ENCODE assay signal across 8 cellular contexts in genomic region chr19:19385131-19385899, GRCh38. TPM values are rescaled to one million over a fixed set of nuclear protein-coding genes. Genes with fewer than 3 reads are reported as not detected.
DNase-seq lines count a peak whose midpoint lies in the region; FAIRE-seq and TF ChIP-seq lines count a peak whose summit lies in the region.

No MANE protein-coding gene starts in this region.

- DNase-seq in HAP-1 (ENCODE audit: low spot score in 2 of 2) (peak; percentile 98 to 100), MG63 (peak; percentile 100), SHP77 (lab: John Stamatoyannopoulos, UW) (peak; percentile 98 to 99), activated gamma-delta T cell (lab: John Stamatoyannopoulos, UW) (peak; percentile 98), fibroblast of the conjunctiva (ENCODE audit: low read depth) (peak; percentile 100), nephron progenitor cell (peak; percentile 100)

- H3K4me1 ChIP-seq in HAP-1: peaks cover 12% of the 10 kb centered on the region

- peaks cover 8% of the 10 kb centered on the region for H3K36me3 Mint-ChIP-seq in nephron progenitor cell (ENCODE audit: low read depth)
- H3K36me3 Mint-ChIP-seq in stimulated activated naive CD8-positive, alpha-beta T cell treated with anti-CD3 and anti-CD28 coated beads, Interleukin-15, Interleukin-2, amounts not matched to agents 100 ng/mL and 50 ng/mL, for 24 hours (ENCODE audit: low read depth): peaks cover 6% of the 10 kb centered on the region

- H3K27me3 ChIP-seq in HAP-1 (ENCODE audit: low read depth) (no peaks in the 10 kb centered on the region), MG63 (no peaks in the 10 kb centered on the region)

- peak overlapping the region; percentile 96 for H3K27ac Mint-ChIP-seq in nephron progenitor cell
- peak overlapping the region; percentile 21 for H3K27ac Mint-ChIP-seq in stimulated activated naive CD8-positive, alpha-beta T cell treated with anti-CD3 and anti-CD28 coated beads, Interleukin-15, Interleukin-2, amounts not matched to agents 100 ng/mL and 50 ng/mL, for 24 hours

- peaks cover 5% of the 10 kb centered on the region for H3K27me3 Mint-ChIP-seq in nephron progenitor cell (ENCODE audit: low read depth, poor library complexity)
- no peaks in the 10 kb centered on the region for H3K27me3 Mint-ChIP-seq in stimulated activated naive CD8-positive, alpha-beta T cell treated with anti-CD3 and anti-CD28 coated beads, Interleukin-15, Interleukin-2, amounts not matched to agents 100 ng/mL and 50 ng/mL, for 24 hours

- peaks cover 26% of the 10 kb centered on the region for H3K9me3 Mint-ChIP-seq in nephron progenitor cell
- no peaks in the 10 kb centered on the region for H3K9me3 Mint-ChIP-seq in stimulated activated naive CD8-positive, alpha-beta T cell treated with anti-CD3 and anti-CD28 coated beads, Interleukin-15, Interleukin-2, amounts not matched to agents 100 ng/mL and 50 ng/mL, for 24 hours

- H3K4me3 Mint-ChIP-seq in nephron progenitor cell: peak overlapping the region; percentile 84
- peak overlapping the region; percentile 78 for H3K4me3 Mint-ChIP-seq in stimulated activated naive CD8-positive, alpha-beta T cell treated with anti-CD3 and anti-CD28 coated beads, Interleukin-15, Interleukin-2, amounts not matched to agents 100 ng/mL and 50 ng/mL, for 24 hours

- peak overlapping the region; percentile 73 for H3K4me3 ChIP-seq in HAP-1
- H3K4me3 ChIP-seq in MG63: peak overlapping the region; percentile 98

- FAIRE-seq in G401.6 (lab: Jason Lieb, UNC): peak; percentile 98

- TF ChIP-seq CTCF in nephron progenitor cell (IDR thresholded peaks at IDR 0.05): no peak

- in situ Hi-C loops in HAP-1 (cut with MboI; ENCODE audit: low sequenced_read_pairs): no loop called here

- H3K9me3 ChIP-seq in HAP-1 (peaks cover 7% of the 10 kb centered on the region; the same call in 1 of the 2 replicates), MG63 (no peaks in the 10 kb centered on the region)

- peaks cover 44% of the 10 kb centered on the region for H3K4me1 Mint-ChIP-seq in nephron progenitor cell
- H3K4me1 Mint-ChIP-seq in stimulated activated naive CD8-positive, alpha-beta T cell treated with anti-CD3 and anti-CD28 coated beads, Interleukin-15, Interleukin-2, amounts not matched to agents 100 ng/mL and 50 ng/mL, for 24 hours (ENCODE audit: low read depth): peaks cover 36% of the 10 kb centered on the region

- H3K36me3 ChIP-seq in HAP-1 (replicated peaks) (no peaks in the 10 kb centered on the region), MG63 (peaks cover 12% of the 10 kb centered on the region)

RNA-seq across cellular contexts. Expression of gene GATAD2A, which starts 20.2 kb away (rescaled TPM):
- 46.3 and 69.1 TPM in 2 replicates for total RNA-seq in MG63 (2014; rRNA removed; shearing (Covaris generic); ENCODE audit: low replicate concordance)

Comparison
In these comparisons a context has a peak if more than half of its experiments do, and no peak if none do; other contexts are left out.
1. Peak in every context shown above with its lines: DNase-seq and H3K4me3 ChIP-seq.